ENCODE assay signal across 22 cellular contexts in genomic region chr7:110842796-110843195, GRCh38.
DNase-seq lines count a peak whose midpoint lies in the region; ATAC-seq and TF ChIP-seq lines count a peak whose summit lies in the region.
"Had no signal": no experiment of that assay in that cellular context is flagged by ENCODE, and none has a peak within 500 bp of the region (broad histone marks: within the 10 kb centered on the region; RNA-seq: fewer than 3 reads in every experiment).

No MANE protein-coding gene starts in this region.

- peak; percentile 26 for DNase-seq in A673 (ENCODE audit: low spot score)
- peak; percentile 52 for DNase-seq in NCI-H82 (lab: John Stamatoyannopoulos, UW)
- DNase-seq in SK-N-SH = no peak
- DNase-seq in glutamatergic neuron = no peak
- no peak for DNase-seq in NCI-H69 (lab: John Stamatoyannopoulos, UW)
- no peak for DNase-seq in right lobe of liver
- no peak for DNase-seq in activated CD4-positive, CD25-positive, alpha-beta regulatory T cell treated with anti-CD3 and anti-CD28 coated beads, Interleukin-2, amount 50 U/mL, for 72 hours
- no peak for DNase-seq in CD8-positive, alpha-beta T cell
- DNase-seq: ACHN; AML-193; Calu3; CD4-positive, alpha-beta T cell; COR-L47; DMS153; DND-41; GM23248; H7; HCEC 1CT had no signal

- no peak overlapping the region for H3K4me3 ChIP-seq in A673 (ENCODE audit: low read depth, low read length, poor library complexity, severe bottlenecking)
- H3K4me3 ChIP-seq in SK-N-SH (ENCODE audit: low read depth in 2 of 2, low read length in 1 of 2) = no peak overlapping the region
- H3K4me3 ChIP-seq in right lobe of liver = no peak overlapping the region
- H3K4me3 ChIP-seq in CD8-positive, alpha-beta T cell (ENCODE audit: low read depth, low read length) = no peak overlapping the region
- H3K4me3 ChIP-seq: BLaER1 treated with 17β-estradiol and CSF1 and Interleukin-3, amounts not matched to agents 10 nM and 100 nM; GM23248 had no signal

- intact Hi-C loops in A673 (cut with micrococcal nuclease; ENCODE audit: unreplicated experiment) (no loop called here), right lobe of liver (cut with DNase I) (no loop called here)
- intact Hi-C loops in CD8-positive, alpha-beta T cell (cut with DNase I, micrococcal nuclease) = no loop called here

- H3K79me2 ChIP-seq in SK-N-SH (ENCODE audit: insufficient read depth) = no peaks in the 10 kb centered on the region

- H2AFZ ChIP-seq in SK-N-SH (ENCODE audit: low read depth) = no peak overlapping the region
- H2AFZ ChIP-seq: GM23248 had no signal

- no peak overlapping the region for H3K4me3 Mint-ChIP-seq in glutamatergic neuron (ENCODE audit: unreplicated experiment)
- H3K4me3 Mint-ChIP-seq in CD8-positive, alpha-beta T cell = no peak overlapping the region
- H3K4me3 Mint-ChIP-seq: CD14-positive monocyte; CD4-positive, alpha-beta T cell had no signal

- no TSS peak for BruUV-seq in A673 (replicated peaks; lab: Mats Ljungman, UMichigan)

- no peaks in the 10 kb centered on the region for H3K4me1 ChIP-seq in A673 (ENCODE audit: insufficient read depth, low read length, poor library complexity, severe bottlenecking)
- peaks cover 0 to 28% of the 10 kb centered on the region in 2 experiments; a peak in 2 of 4 replicates for H3K4me1 ChIP-seq in SK-N-SH (ENCODE audit: control insufficient read depth in 1 of 2, insufficient read depth in 2 of 2, low read depth in 1 of 2, low read length in 1 of 2)
- H3K4me1 ChIP-seq in right lobe of liver = no peaks in the 10 kb centered on the region
- no peaks in the 10 kb centered on the region for H3K4me1 ChIP-seq in CD8-positive, alpha-beta T cell (ENCODE audit: insufficient read depth, low read length)
- H3K4me1 ChIP-seq: BLaER1 treated with 17β-estradiol and CSF1 and Interleukin-3, amounts not matched to agents 10 nM and 100 nM had no signal

- H3K4me2 ChIP-seq in SK-N-SH = no peak overlapping the region
- H3K4me2 ChIP-seq: BLaER1 treated with 17β-estradiol and CSF1 and Interleukin-3, amounts not matched to agents 10 nM and 100 nM had no signal

- CTCF ChIA-PET in A673 (lab: Charles Lee) = no interaction called here
- CTCF ChIA-PET in SK-N-SH (lab: Yijun Ruan, JAX) = interaction anchor here (0.6 to 1.7 kb wide), 4 partner anchors 14 to 112 kb away, joined by 3 to 6 read pairs (median 4); no protein-coding TSS in a partner anchor
- CTCF ChIA-PET in CD8-positive, alpha-beta T cell (lab: Charles Lee) = no interaction called here

- H3K27ac ChIP-seq in A673 (ENCODE audit: low read depth, low read length, poor library complexity, severe bottlenecking) (no peak overlapping the region), SK-N-SH (ENCODE audit: low read depth in 2 of 2, low read length in 1 of 2) (peak overlapping the region in 1 of 2 experiments; percentile 95; a peak in 2 of 4 replicates), right lobe of liver (no peak overlapping the region)
- H3K27ac ChIP-seq in CD8-positive, alpha-beta T cell (ENCODE audit: low read depth, low read length) = no peak overlapping the region
- H3K27ac ChIP-seq: 22Rv1; BLaER1 treated with 17β-estradiol and CSF1 and Interleukin-3, amounts not matched to agents 10 nM and 100 nM; GM23248 had no signal

- H3K27me3 ChIP-seq in A673 (replicated peaks; ENCODE audit: insufficient read depth, low read depth, low read length, poor library complexity) (peaks cover 38% of the 10 kb centered on the region), SK-N-SH (ENCODE audit: insufficient read depth) (no peaks in the 10 kb centered on the region), right lobe of liver (no peaks in the 10 kb centered on the region)
- no peaks in the 10 kb centered on the region for H3K27me3 ChIP-seq in CD8-positive, alpha-beta T cell (ENCODE audit: insufficient read depth, low read length)
- H3K27me3 ChIP-seq: BE2C; BLaER1 treated with 17β-estradiol and CSF1 and Interleukin-3, amounts not matched to agents 10 nM and 100 nM had no signal

- TF ChIP-seq EP300 in SK-N-SH (IDR thresholded peaks at IDR 0.05; ENCODE audit: borderline replicate concordance in 1 of 2, low read depth in 1 of 2, low read length in 1 of 2) = peak in 1 of 2 experiments; percentile 71; a peak in 1 of 4 replicates

- H3K4me1 Mint-ChIP-seq in glutamatergic neuron (ENCODE audit: low read depth, unreplicated experiment) = peaks cover 40% of the 10 kb centered on the region
- no peaks in the 10 kb centered on the region for H3K4me1 Mint-ChIP-seq in CD8-positive, alpha-beta T cell (ENCODE audit: low read depth)
- H3K4me1 Mint-ChIP-seq: CD14-positive monocyte had no signal

- 17% methylated on average over 4 of the region's 4 CpGs for WGBS in SK-N-SH (ENCODE audit: low lambda C conversion rate)
- 87% methylated on average over 3 of the region's 4 CpGs for WGBS in right lobe of liver (ENCODE audit: insufficient coverage, low coverage, low lambda C conversion rate, missing lambda C conversion rate)

- TF ChIP-seq CTCF in A673 (conservative IDR thresholded peaks at IDR 0.05; ENCODE audit: low read depth, low read length) (no peak), SK-N-SH (IDR thresholded peaks at IDR 0.05) (no peak), glutamatergic neuron (IDR thresholded peaks at IDR 0.05; ENCODE audit: partially characterized antibody, unreplicated experiment) (no peak), right lobe of liver (IDR thresholded peaks at IDR 0.05) (no peak)
- TF ChIP-seq CTCF in CD8-positive, alpha-beta T cell (IDR thresholded peaks at IDR 0.05) = no peak

- H4K20me1 ChIP-seq in SK-N-SH (ENCODE audit: insufficient read depth) = no peaks in the 10 kb centered on the region
- H4K20me1 ChIP-seq: BLaER1 treated with 17β-estradiol and CSF1 and Interleukin-3, amounts not matched to agents 10 nM and 100 nM had no signal

- no peaks in the 10 kb centered on the region for H3K36me3 ChIP-seq in A673 (ENCODE audit: insufficient read depth, low read length, poor library complexity, severe bottlenecking)
- H3K36me3 ChIP-seq in SK-N-SH (replicated peaks in 1 of 2; ENCODE audit: control insufficient read depth in 1 of 2, insufficient read depth in 2 of 2, low read length in 1 of 2) = no peaks in the 10 kb centered on the region
- no peaks in the 10 kb centered on the region for H3K36me3 ChIP-seq in right lobe of liver
- H3K36me3 ChIP-seq in CD8-positive, alpha-beta T cell (ENCODE audit: insufficient read depth, low read length) = no peaks in the 10 kb centered on the region
- H3K36me3 ChIP-seq: BE2C; BLaER1 treated with 17β-estradiol and CSF1 and Interleukin-3, amounts not matched to agents 10 nM and 100 nM had no signal

- peak overlapping the region; percentile 97 for H3K27ac Mint-ChIP-seq in glutamatergic neuron (ENCODE audit: unreplicated experiment)
- no peak overlapping the region for H3K27ac Mint-ChIP-seq in CD8-positive, alpha-beta T cell
- H3K27ac Mint-ChIP-seq: CD14-positive monocyte; CD4-positive, alpha-beta T cell had no signal

- H3K36me3 Mint-ChIP-seq in glutamatergic neuron (ENCODE audit: unreplicated experiment) = no peaks in the 10 kb centered on the region
- no peaks in the 10 kb centered on the region for H3K36me3 Mint-ChIP-seq in CD8-positive, alpha-beta T cell
- H3K36me3 Mint-ChIP-seq: CD14-positive monocyte had no signal

- H3K9ac ChIP-seq in SK-N-SH = no peak overlapping the region
- H3K9ac ChIP-seq: BLaER1 treated with 17β-estradiol and CSF1 and Interleukin-3, amounts not matched to agents 10 nM and 100 nM; GM23248 had no signal

- no peaks in the 10 kb centered on the region for H3K9me2 ChIP-seq in SK-N-SH

- H3F3A ChIP-seq in SK-N-SH (replicated peaks; ENCODE audit: insufficient read depth) = no peaks in the 10 kb centered on the region

- ATAC-seq in right lobe of liver = no peak
- ATAC-seq in CD8-positive, alpha-beta T cell = no peak

- POLR2A ChIA-PET in A673 (lab: Charles Lee; ENCODE audit: low non-redundant PET) = no interaction called here
- POLR2A ChIA-PET in SK-N-SH (lab: Yijun Ruan, JAX) = no interaction called here
- POLR2A ChIA-PET in CD8-positive, alpha-beta T cell (lab: Charles Lee) = no interaction called here

- H3K9me3 ChIP-seq in A673 (ENCODE audit: low read depth, low read length, poor library complexity, severe bottlenecking) = no peaks in the 10 kb centered on the region
- no peaks in the 10 kb centered on the region for H3K9me3 ChIP-seq in SK-N-SH
- H3K9me3 ChIP-seq in right lobe of liver = no peaks in the 10 kb centered on the region
- H3K9me3 ChIP-seq in CD8-positive, alpha-beta T cell (ENCODE audit: low read length) = no peaks in the 10 kb centered on the region
- H3K9me3 ChIP-seq: BE2C; BLaER1 treated with 17β-estradiol and CSF1 and Interleukin-3, amounts not matched to agents 10 nM and 100 nM had no signal

- H3K9me3 Mint-ChIP-seq in glutamatergic neuron (ENCODE audit: unreplicated experiment) = peaks cover 3% of the 10 kb centered on the region
- H3K9me3 Mint-ChIP-seq in CD8-positive, alpha-beta T cell = no peaks in the 10 kb centered on the region
- H3K9me3 Mint-ChIP-seq: CD4-positive, alpha-beta T cell had no signal

- no peaks in the 10 kb centered on the region for H3K27me3 Mint-ChIP-seq in glutamatergic neuron (ENCODE audit: unreplicated experiment)
- no peaks in the 10 kb centered on the region for H3K27me3 Mint-ChIP-seq in CD8-positive, alpha-beta T cell (ENCODE audit: low read depth)
- H3K27me3 Mint-ChIP-seq: CD4-positive, alpha-beta T cell had no signal

- no peak for TF ChIP-seq RAD21 in SK-N-SH (IDR thresholded peaks at IDR 0.05; ENCODE audit: low read length)

- no peak for TF ChIP-seq POLR2A in right lobe of liver (IDR thresholded peaks at IDR 0.05)

TF ChIP-seq in SK-N-SH, 30 proteins besides CTCF, POLR2A, EP300 and RAD21:
- peak; percentile 66; the same call in 1 of the 2 replicates for TF ChIP-seq GATA2 (CRISPR knock-in tag; IDR thresholded peaks at IDR 0.05)
- TF ChIP-seq MXI1 (IDR thresholded peaks at IDR 0.05; ENCODE audit: low read depth, low read length) = no peak
- peak; percentile 43; the same call in 1 of the 2 replicates for TF ChIP-seq TEAD4 (IDR thresholded peaks at IDR 0.05; ENCODE audit: borderline replicate concordance, insufficient read depth)
TF ChIP-seq in SK-N-SH: peak in this region for 2.

Comparison
In these comparisons a context has a peak if more than half of its experiments do, and no peak if none do; other contexts are left out.
1. DNase-seq: peak in A673 (single experiment) and NCI-H82 (single experiment); none in SK-N-SH (single experiment), glutamatergic neuron (single experiment), NCI-H69 (single experiment), right lobe of liver (0 of 3), activated CD4-positive, CD25-positive, alpha-beta regulatory T cell treated with anti-CD3 and anti-CD28 coated beads, Interleukin-2, amount 50 U/mL, for 72 hours (single experiment) and CD8-positive, alpha-beta T cell (0 of 7).